ENCODE assay signal across 15 cellular contexts in the genomic region with DNA sequence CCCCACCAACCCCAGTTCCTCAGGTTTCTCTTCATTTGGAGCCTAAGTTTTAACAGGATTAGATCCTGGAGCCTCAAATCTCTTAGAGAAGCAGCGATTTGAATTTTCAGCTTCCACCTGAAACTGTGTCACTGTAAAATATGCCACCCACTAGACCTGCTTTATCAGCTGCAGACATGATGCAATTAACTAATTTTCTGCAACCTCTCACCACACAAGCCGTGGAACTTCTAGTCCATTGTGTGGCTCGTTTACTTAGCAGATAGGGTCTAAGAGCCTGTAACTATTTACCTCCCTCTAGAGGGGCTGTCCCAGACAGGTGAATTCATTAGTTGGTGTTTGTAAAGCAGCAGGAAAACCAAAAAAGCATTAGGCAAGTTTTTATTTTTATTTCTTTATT. TPM values are rescaled to one million over a fixed set of nuclear protein-coding genes. Genes with fewer than 3 reads are reported as not detected.
DNase-seq lines count a peak whose midpoint lies in the region; ATAC-seq, FAIRE-seq and TF ChIP-seq lines count a peak whose summit lies in the region.
"Had no signal": no experiment of that assay in that cellular context is flagged by ENCODE, and none has a peak within 500 bp of the region (broad histone marks: within the 10 kb centered on the region; RNA-seq: fewer than 3 reads in every experiment).

No MANE protein-coding gene starts in this region.

- H3K4me3 ChIP-seq in HUES6 (ENCODE audit: low read depth, low read length) (no peak overlapping the region), PC-9 (no peak overlapping the region), pancreas (no peak overlapping the region), ovary (no peak overlapping the region), thyroid gland (replicated peaks in 1 of 3) (no peak overlapping the region)
- H3K4me3 ChIP-seq: MG63 had no signal

- H2AFZ ChIP-seq in PC-9 = 0 out of 2 replicates have a peak overlapping the region, but pooled peaks have one; percentile 13

- H4K20me1 ChIP-seq in PC-9 (ENCODE audit: insufficient read depth) = no peaks in the 10 kb centered on the region

- POLR2A ChIA-PET in PC-9 (lab: Charles Lee; ENCODE audit: unreplicated experiment) = interaction anchor here (0.6 kb wide), 1 partner anchor 46 kb away, joined by 4 read pairs; no protein-coding TSS in a partner anchor

- DNase-seq in NCI-H1930 (lab: John Stamatoyannopoulos, UW) (peak; percentile 34 to 55), PC-9 (peak in 1 of 2 experiments; percentile 55), pancreas (peak in 1 of 6 donors; percentile 1), ovary (no peak), thyroid gland (no peak), GM20000 (ENCODE audit: low spot score) (no peak)
- DNase-seq: activated effector memory CD4-positive, alpha-beta T cell treated with Interleukin-2 at 50 U/mL for 16 hours; cerebellar nuclear complex; DMS 273 treated with DMSO at 0.1 percent for 48 hours; MG63; NCI-H524 had no signal

- CTCF ChIA-PET in PC-9 (lab: Charles Lee) = interaction anchor here (0.5 kb wide), 2 partner anchors 29 to 239 kb away, joined by 4 to 6 read pairs; no protein-coding TSS in a partner anchor

- 4 to 9% methylated on average over 3 of the region's 3 CpGs for WGBS in pancreas, 2 donors
- 30 to 41% (median 34%) methylated on average over 3 of the region's 3 CpGs for WGBS in ovary, 3 donors
- 29 to 35% methylated on average over 3 of the region's 3 CpGs for WGBS in thyroid gland, 2 donors

- peak in 3 of 4 donors; percentile 17 to 70 (median 21) for ATAC-seq in pancreas
- ATAC-seq: natural killer cell treated with Interleukin-12 subunit alpha and Interleukin-12 subunit beta and Interleukin-15 and Interleukin-18, amount 100 ng/mL, for 72 hours had no signal

- no peak overlapping the region for H3K9ac ChIP-seq in HUES6 (ENCODE audit: low read length)

- H3K4me1 ChIP-seq in HUES6 (ENCODE audit: control insufficient read depth, insufficient read depth, low read length) = peaks cover 28% of the 10 kb centered on the region
- peaks cover 35% of the 10 kb centered on the region for H3K4me1 ChIP-seq in PC-9 (replicated peaks; ENCODE audit: insufficient read depth)
- H3K4me1 ChIP-seq in pancreas = peaks cover 0 to 7% (median 0%) of the 10 kb centered on the region in 3 donors
- H3K4me1 ChIP-seq in ovary (ENCODE audit: insufficient read depth) = no peaks in the 10 kb centered on the region
- H3K4me1 ChIP-seq in thyroid gland = peaks cover 14 to 17% of the 10 kb centered on the region in 2 donors

- peak overlapping the region; percentile 54 for H3K4me2 ChIP-seq in PC-9

- TF ChIP-seq POLR2A in ovary (IDR thresholded peaks at IDR 0.05) (no peak), thyroid gland (IDR thresholded peaks at IDR 0.05) (no peak)

- H3K27me3 ChIP-seq in HUES6 (ENCODE audit: control insufficient read depth, insufficient read depth, low read length) (no peaks in the 10 kb centered on the region), PC-9 (ENCODE audit: insufficient read depth, low read depth) (no peaks in the 10 kb centered on the region), pancreas (no peaks in the 10 kb centered on the region), ovary (no peaks in the 10 kb centered on the region), thyroid gland (no peaks in the 10 kb centered on the region)
- H3K27me3 ChIP-seq: MG63 had no signal

- H3K27ac ChIP-seq in HUES6 (ENCODE audit: low read depth, low read length) = 0 out of 2 replicates have a peak overlapping the region, but pooled peaks have one; percentile 30
- 0 out of 2 replicates have a peak overlapping the region, but pooled peaks have one; percentile 9 for H3K27ac ChIP-seq in PC-9
- H3K27ac ChIP-seq in pancreas = no peak overlapping the region
- H3K27ac ChIP-seq in ovary = no peak overlapping the region
- H3K27ac ChIP-seq in thyroid gland = no peak overlapping the region
- H3K27ac ChIP-seq: RWPE1 had no signal

- H3K79me2 ChIP-seq in PC-9 (ENCODE audit: low read depth) = no peaks in the 10 kb centered on the region

- no peaks in the 10 kb centered on the region for H3K9me3 ChIP-seq in HUES6 (ENCODE audit: control insufficient read depth, insufficient read depth, low read depth, low read length)
- H3K9me3 ChIP-seq in PC-9 (ENCODE audit: insufficient read depth, low read depth) = no peaks in the 10 kb centered on the region
- H3K9me3 ChIP-seq in pancreas = no peaks in the 10 kb centered on the region
- no peaks in the 10 kb centered on the region for H3K9me3 ChIP-seq in ovary
- no peaks in the 10 kb centered on the region for H3K9me3 ChIP-seq in thyroid gland
- H3K9me3 ChIP-seq: MG63 had no signal

- TF ChIP-seq EP300 in ovary (IDR thresholded peaks at IDR 0.05) = no peak

- BruUV-seq in PC-9 (replicated peaks; lab: Mats Ljungman, UMichigan) = no TSS peak

- intact Hi-C loops in PC-9 (cut with micrococcal nuclease; ENCODE audit: unreplicated experiment) (no loop called here), pancreas (cut with DNase I) (no loop called here), ovary (cut with DNase I) (no loop called here), thyroid gland (cut with DNase I) (no loop called here)

- H3F3A ChIP-seq in PC-9 (ENCODE audit: insufficient read depth, low read depth) = peaks cover 17% of the 10 kb centered on the region

- no peaks in the 10 kb centered on the region for H3K9me2 ChIP-seq in PC-9 (ENCODE audit: insufficient read depth)

- FAIRE-seq in pancreas (lab: Jason Lieb, UNC) = no peak
- FAIRE-seq: frontal cortex had no signal

- H3K36me3 ChIP-seq in HUES6 (ENCODE audit: control insufficient read depth, insufficient read depth, low read length) (no peaks in the 10 kb centered on the region), PC-9 (ENCODE audit: low read depth) (no peaks in the 10 kb centered on the region), pancreas (no peaks in the 10 kb centered on the region), ovary (no peaks in the 10 kb centered on the region), thyroid gland (no peaks in the 10 kb centered on the region)
- H3K36me3 ChIP-seq: MG63 had no signal

- TF ChIP-seq CTCF in PC-9 (conservative IDR thresholded peaks at IDR 0.05) = no peak
- no peak for TF ChIP-seq CTCF in pancreas (IDR thresholded peaks at IDR 0.05)
- TF ChIP-seq CTCF in ovary (IDR thresholded peaks at IDR 0.05) = no peak
- TF ChIP-seq CTCF in thyroid gland (IDR thresholded peaks at IDR 0.05) = no peak
- no peak for TF ChIP-seq CTCF in GM20000 (IDR thresholded peaks at IDR 0.05; ENCODE audit: extremely low read depth, missing control alignments)

RNA-seq across cellular contexts. Expression of a gene that starts 31.6 kb away (rescaled TPM):
- total RNA-seq in PC-9 (2021) = 5.6 and 6.8 TPM in 2 replicates
- 10 to 100 TPM; 13.7 to 23.0 (median 15.7) TPM for total RNA-seq in pancreas
- polyA plus RNA-seq in pancreas = 1 to 10 TPM; 5.3 to 7.2 TPM
- total RNA-seq in ovary = 10 to 100 TPM in 3 of 7 donors, 1 to 10 TPM in 4; 3.2 to 13.0 (median 8.6) TPM
- polyA plus RNA-seq in ovary = 1 to 10 TPM; 3.1 to 4.0 TPM
- total RNA-seq in thyroid gland = 10 to 100 TPM; 31.2 to 45.4 (median 41.5) TPM

Comparison
In these comparisons a context has a peak if more than half of its experiments do, and no peak if none do; other contexts are left out.
1. H3K27ac ChIP-seq: peak in HUES6 (single experiment) and PC-9 (single experiment); none in pancreas (0 of 4), ovary (0 of 2) and thyroid gland (0 of 3).
2. DNase-seq: peak in NCI-H1930 (2 of 2); none in ovary (0 of 5), thyroid gland (0 of 2) and GM20000 (single experiment).